ENCODE assay signal across 8 cellular contexts in the genomic region with DNA sequence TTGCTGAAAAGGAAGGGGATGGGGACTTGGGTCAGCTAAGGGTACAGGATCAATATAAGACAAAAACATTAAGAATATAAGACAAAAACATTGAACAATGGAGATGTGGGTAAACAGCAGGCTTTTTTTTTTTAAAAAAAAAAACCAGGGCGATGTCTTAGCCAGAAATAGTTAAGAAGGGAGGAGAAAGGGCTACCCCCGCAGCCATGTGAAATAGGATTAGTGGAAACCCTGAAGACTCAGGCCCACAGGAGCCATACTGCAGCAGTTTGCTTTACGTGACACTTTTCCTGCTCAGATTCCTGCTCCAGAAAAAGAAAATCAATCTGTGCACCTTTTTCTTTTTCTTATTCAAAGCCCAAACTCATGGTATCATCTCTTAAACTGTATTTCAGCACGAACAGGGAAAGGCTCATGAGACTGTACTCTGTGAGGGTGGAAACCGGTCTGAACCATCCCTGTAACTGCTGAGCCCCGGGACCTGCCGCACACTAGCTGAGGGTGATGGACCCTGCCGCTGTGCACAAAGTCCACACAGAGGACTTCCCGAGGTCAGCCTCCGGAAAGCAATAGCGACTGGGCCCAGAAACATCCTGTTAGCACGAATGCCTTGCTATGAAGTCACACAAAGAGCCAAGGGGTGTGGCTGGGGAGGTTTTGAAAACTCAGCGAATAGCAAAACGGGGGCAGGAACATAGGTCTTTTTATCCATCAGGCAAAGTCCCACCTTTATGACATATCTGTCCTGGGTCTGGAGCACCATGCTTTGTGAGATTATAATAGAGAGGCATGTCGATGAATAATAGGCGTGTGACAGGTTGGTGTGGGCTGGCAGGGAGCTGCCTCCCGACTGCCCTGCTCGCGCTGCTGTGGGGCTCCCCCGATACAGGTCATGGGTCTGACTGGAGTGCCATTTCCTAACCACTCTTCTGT. TPM values are rescaled to one million over a fixed set of nuclear protein-coding genes. Genes with fewer than 3 reads are reported as not detected.
A peak's percentile ranks its signal among the peaks of the same experiment; 100 is the strongest.
DNase-seq lines count a peak whose midpoint lies in the region; ATAC-seq and TF ChIP-seq lines count a peak whose summit lies in the region.

No MANE protein-coding gene starts in this region.

- ATAC-seq in esophagus mucosa: peak; percentile 26
- no peak for ATAC-seq in HG03045 (IDR thresholded peaks at IDR 0.05; ENCODE audit: unreplicated experiment)
- no peak for ATAC-seq in HG03139 (IDR thresholded peaks at IDR 0.05; ENCODE audit: unreplicated experiment)
- ATAC-seq in GM21390 (IDR thresholded peaks at IDR 0.05; ENCODE audit: unreplicated experiment): no peak

- DNase-seq in CD8-positive, alpha-beta memory T cell: peak; percentile 22 to 63 (median 49)
- DNase-seq in LNCaP clone FGC (ENCODE audit: low read depth): no peak
- peak; percentile 70 for DNase-seq in activated CD8-positive, alpha-beta memory T cell treated with anti-CD3 and anti-CD28 coated beads for 24 hours
- DNase-seq in neural progenitor cell (ENCODE audit: low spot score): peak; percentile 52

- H3K4me3 ChIP-seq in CD8-positive, alpha-beta memory T cell (ENCODE audit: low read length): peak overlapping the region; percentile 46
- H3K4me3 ChIP-seq in LNCaP clone FGC (ENCODE audit: low read depth, low read length): peak overlapping the region; percentile 29; the same call in 1 of the 2 replicates
- H3K4me3 ChIP-seq in neural progenitor cell: peak overlapping the region; percentile 47

- H3K4me2 ChIP-seq in neural progenitor cell: peak overlapping the region; percentile 79

- peaks cover 0 to 3% (median 0%) of the 10 kb centered on the region in 3 donors for H3K36me3 Mint-ChIP-seq in CD8-positive, alpha-beta memory T cell
- no peaks in the 10 kb centered on the region for H3K36me3 Mint-ChIP-seq in neural progenitor cell

- H3K27ac Mint-ChIP-seq in CD8-positive, alpha-beta memory T cell: peak overlapping the region; percentile 87 to 97 (median 94)
- peak overlapping the region; percentile 97 for H3K27ac Mint-ChIP-seq in neural progenitor cell

- peaks cover 69 to 82% (median 70%) of the 10 kb centered on the region in 3 donors for H3K4me1 Mint-ChIP-seq in CD8-positive, alpha-beta memory T cell
- H3K4me1 Mint-ChIP-seq in neural progenitor cell: peaks cover 80% of the 10 kb centered on the region

- no peaks in the 10 kb centered on the region for H3K9me3 Mint-ChIP-seq in CD8-positive, alpha-beta memory T cell
- H3K9me3 Mint-ChIP-seq in neural progenitor cell: no peaks in the 10 kb centered on the region

- H2AFZ ChIP-seq in neural progenitor cell (replicated peaks): peak overlapping the region; percentile 72

- no peaks in the 10 kb centered on the region for H3K9me3 ChIP-seq in CD8-positive, alpha-beta memory T cell (ENCODE audit: low read length)
- H3K9me3 ChIP-seq in neural progenitor cell (ENCODE audit: low read depth): no peaks in the 10 kb centered on the region

- peaks cover 77% of the 10 kb centered on the region for H3K4me1 ChIP-seq in CD8-positive, alpha-beta memory T cell (ENCODE audit: insufficient read depth, low read length)
- peaks cover 61% of the 10 kb centered on the region for H3K4me1 ChIP-seq in neural progenitor cell

- CTCF ChIA-PET in CD8-positive, alpha-beta memory T cell (lab: Charles Lee): interaction anchor here (1.5 to 1.8 kb wide), 2 partner anchors 31 to 58 kb away, joined by 3 to 5 read pairs; no protein-coding TSS in a partner anchor

- H4K20me1 ChIP-seq in neural progenitor cell (ENCODE audit: low read depth): no peaks in the 10 kb centered on the region

- TF ChIP-seq CTCF in LNCaP clone FGC (IDR thresholded peaks at IDR 0.05; ENCODE audit: control insufficient read depth, extremely low read depth, insufficient read depth) (no peak), neural progenitor cell (IDR thresholded peaks at IDR 0.05) (no peak)

- H3K79me2 ChIP-seq in neural progenitor cell (ENCODE audit: low read depth): no peaks in the 10 kb centered on the region

- H3K9ac ChIP-seq in neural progenitor cell: no peak overlapping the region

- H3F3A ChIP-seq in neural progenitor cell (ENCODE audit: low read depth): peaks cover 51% of the 10 kb centered on the region

- peak overlapping the region; percentile 77 to 86 (median 84) for H3K4me3 Mint-ChIP-seq in CD8-positive, alpha-beta memory T cell
- H3K4me3 Mint-ChIP-seq in neural progenitor cell: peak overlapping the region; percentile 81

- no peaks in the 10 kb centered on the region for H3K27me3 Mint-ChIP-seq in CD8-positive, alpha-beta memory T cell
- peaks cover 5% of the 10 kb centered on the region for H3K27me3 Mint-ChIP-seq in neural progenitor cell (ENCODE audit: insufficient read depth, low read depth)

- peak overlapping the region; percentile 75 for H3K27ac ChIP-seq in CD8-positive, alpha-beta memory T cell (ENCODE audit: low read depth, low read length)
- H3K27ac ChIP-seq in neural progenitor cell: peak overlapping the region; percentile 8

- no peaks in the 10 kb centered on the region for H3K36me3 ChIP-seq in CD8-positive, alpha-beta memory T cell (ENCODE audit: insufficient read depth, low read length)
- no peaks in the 10 kb centered on the region for H3K36me3 ChIP-seq in neural progenitor cell

- POLR2A ChIA-PET in CD8-positive, alpha-beta memory T cell (lab: Charles Lee): interaction anchor here (0.6 to 2.5 kb wide), 6 partner anchors 16 to 169 kb away, joined by 3 to 23 read pairs (median 3); a partner anchor contains a TSS

- H3K27me3 ChIP-seq in CD8-positive, alpha-beta memory T cell (ENCODE audit: insufficient read depth, low read length, poor library complexity, severe bottlenecking): no peaks in the 10 kb centered on the region
- peaks cover 7% of the 10 kb centered on the region for H3K27me3 ChIP-seq in neural progenitor cell

RNA-seq across cellular contexts. Expression of a gene that starts 33.2 kb away (rescaled TPM):
- total RNA-seq in CD8-positive, alpha-beta memory T cell: 1 to 10 TPM; 6.8 to 7.0 TPM
- 6.0 TPM for polyA plus RNA-seq in CD8-positive, alpha-beta memory T cell
- 12.6 TPM for total RNA-seq in esophagus mucosa
- 6.9 and 8.8 TPM in 2 replicates for total RNA-seq in neural progenitor cell (ENCODE audit: low replicate concordance)
